Comparison of ENCODE assay signal across 11 cellular contexts in genomic region chr6:25370175-25371036, GRCh38.
A peak's percentile ranks its signal among the peaks of the same experiment; 100 is the strongest.
DNase-seq lines count a peak whose midpoint lies in the region; ATAC-seq and TF ChIP-seq lines count a peak whose summit lies in the region.
"Had no signal": no experiment of that assay in that cellular context is flagged by ENCODE, and none has a peak within 500 bp of the region (broad histone marks: within the 10 kb centered on the region; RNA-seq: fewer than 3 reads in every experiment).

No MANE protein-coding gene starts in this region.

- H3K27ac Mint-ChIP-seq in Calu3 (ENCODE audit: unreplicated experiment), result peak overlapping the region; percentile 60

- H3K4me3 Mint-ChIP-seq in Calu3 (ENCODE audit: low read depth, unreplicated experiment), result peak overlapping the region; percentile 56

- no peak for TF ChIP-seq CTCF in Calu3 (IDR thresholded peaks at IDR 0.05; ENCODE audit: unreplicated experiment)

- DNase-seq in Calu3 (no peak), A172 (ENCODE audit: low spot score) (no peak)
- peak; percentile 13 to 31 for DNase-seq in activated CD4-positive, alpha-beta T cell treated with anti-CD3 and anti-CD28 coated beads, Interleukin-2, amount 50 U/mL, for 48 hours
- DNase-seq: KG1 had no signal

- H3K27me3 ChIP-seq in mucosa of rectum (ENCODE audit: control insufficient read depth in 2 of 2, insufficient read depth in 2 of 2, low read length in 2 of 2), result no peaks in the 10 kb centered on the region
- H3K27me3 ChIP-seq: gastroesophageal sphincter had no signal

- peaks cover 3% of the 10 kb centered on the region for H3K9me3 Mint-ChIP-seq in Calu3 (ENCODE audit: low read depth, unreplicated experiment)

- H3K9ac ChIP-seq in mucosa of rectum (ENCODE audit: low read depth in 1 of 2, low read length in 2 of 2), result peak overlapping the region in 1 of 2 donors; percentile 17

- H3K9me3 ChIP-seq in mucosa of rectum (ENCODE audit: control insufficient read depth in 2 of 2, low read length in 2 of 2), result no peaks in the 10 kb centered on the region
- H3K9me3 ChIP-seq: gastroesophageal sphincter had no signal

- no peaks in the 10 kb centered on the region for H3K36me3 ChIP-seq in mucosa of rectum (ENCODE audit: control insufficient read depth in 2 of 2, insufficient read depth in 2 of 2, low read length in 2 of 2)
- H3K36me3 ChIP-seq: gastroesophageal sphincter had no signal

- no peaks in the 10 kb centered on the region for H3K27me3 Mint-ChIP-seq in Calu3 (ENCODE audit: unreplicated experiment)

- peaks cover 91% of the 10 kb centered on the region for H3K4me1 Mint-ChIP-seq in Calu3 (ENCODE audit: low read depth, unreplicated experiment)

- ATAC-seq in HG02870 (IDR thresholded peaks at IDR 0.05; ENCODE audit: unreplicated experiment) (peak; percentile 55), GM18520 (IDR thresholded peaks at IDR 0.05; ENCODE audit: unreplicated experiment) (no peak), GM18909 (IDR thresholded peaks at IDR 0.05; ENCODE audit: poor library complexity, unreplicated experiment) (no peak), GM21423 (IDR thresholded peaks at IDR 0.05; ENCODE audit: unreplicated experiment) (no peak)

- BruUV-seq in Calu3 (replicated peaks; lab: Mats Ljungman, UMichigan), result no TSS peak

- intact Hi-C loops in Calu3 (cut with micrococcal nuclease; ENCODE audit: unreplicated experiment), result loop anchor here (5.0 kb wide), 1 partner anchor 47 kb away; no protein-coding TSS in a partner anchor

- peak overlapping the region; percentile 76 to 84 for H3K27ac ChIP-seq in mucosa of rectum (ENCODE audit: low read depth in 2 of 2, low read length in 2 of 2)
- H3K27ac ChIP-seq: RWPE1 had no signal

- H3K36me3 Mint-ChIP-seq in Calu3 (ENCODE audit: insufficient read depth, unreplicated experiment), result no peaks in the 10 kb centered on the region

- H3K4me3 ChIP-seq in mucosa of rectum (ENCODE audit: low read length in 2 of 2), result peak overlapping the region; percentile 8 to 57
- H3K4me3 ChIP-seq: gastroesophageal sphincter had no signal

- CTCF ChIA-PET in Calu3 (lab: Charles Lee), result interaction anchor here (0.5 to 2.0 kb wide), 6 partner anchors 16 to 105 kb away, joined by 3 to 8 read pairs (median 4); partner anchors contain the start of gene CARMIL1

- peaks cover 16 to 36% of the 10 kb centered on the region in 2 donors for H3K4me1 ChIP-seq in mucosa of rectum (ENCODE audit: control insufficient read depth in 2 of 2, insufficient read depth in 2 of 2, low read length in 2 of 2)

Comparison
In these comparisons a context has a peak if more than half of its experiments do, and no peak if none do; other contexts are left out.
1. DNase-seq: peak in activated CD4-positive, alpha-beta T cell treated with anti-CD3 and anti-CD28 coated beads, Interleukin-2, amount 50 U/mL, for 48 hours (2 of 2); none in Calu3 (single experiment) and A172 (single experiment).